In genomic region chr10:69334258-69335062, GRCh38 we compare ENCODE assay signal across 8 cellular contexts. TPM values are rescaled to one million over a fixed set of nuclear protein-coding genes. Genes with fewer than 3 reads are reported as not detected.
A peak's percentile ranks its signal among the peaks of the same experiment; 100 is the strongest.
DNase-seq lines count a peak whose midpoint lies in the region; ATAC-seq and TF ChIP-seq lines count a peak whose summit lies in the region.

No MANE protein-coding gene starts in this region.

- no peaks in the 10 kb centered on the region for H3K9me3 Mint-ChIP-seq in WTC11

- TF ChIP-seq POLR2A in GM19099 (IDR thresholded peaks at IDR 0.05; ENCODE audit: extremely low read depth, insufficient read length, low read depth), result peak; percentile 12
- no peak for TF ChIP-seq POLR2A in heart left ventricle (IDR thresholded peaks at IDR 0.05)

- DNase-seq in WTC11 (ENCODE audit: low spot score), result no peak
- no peak for DNase-seq in heart left ventricle
- DNase-seq in stimulated activated CD4-positive, alpha-beta T cell treated with anti-CD3 and anti-CD28 coated beads, Interleukin-2, amount 100 ng/mL, for 48 hours, result no peak
- no peak for DNase-seq in NCI-H1694 (lab: John Stamatoyannopoulos, UW)
- DNase-seq in cerebellar nuclear complex (lab: John Stamatoyannopoulos, UW), result no peak

- peaks cover 0 to 12% (median 0%) of the 10 kb centered on the region in 9 donors for H3K36me3 ChIP-seq in heart left ventricle

- CTCF ChIA-PET in WTC11 (lab: Charles Lee), result interaction anchor here (0.7 to 3.5 kb wide), 8 partner anchors 10 to 58 kb away, joined by 3 to 13 read pairs (median 6); no protein-coding TSS in a partner anchor

- peaks cover 4% of the 10 kb centered on the region; the same call in 1 of the 2 replicates for H3K36me3 Mint-ChIP-seq in WTC11

- WGBS in heart left ventricle, 4 donors, result 50 to 64% (median 60%) methylated on average over 17 to 19 of the region's 19 CpGs

- TF ChIP-seq CTCF in WTC11 (IDR thresholded peaks at IDR 0.05) (no peak), heart left ventricle (IDR thresholded peaks at IDR 0.05) (no peak)

- no peak overlapping the region for H3K4me3 Mint-ChIP-seq in WTC11

- H3K4me1 Mint-ChIP-seq in WTC11, result peaks cover 99% of the 10 kb centered on the region

- POLR2A ChIA-PET in WTC11 (lab: Charles Lee), result interaction anchor here (1.4 kb wide), 1 partner anchor 41 kb away, joined by 3 read pairs; no protein-coding TSS in a partner anchor

- peak overlapping the region; percentile 93 for H3K27ac Mint-ChIP-seq in WTC11

- ATAC-seq in WTC11 (no peak), heart left ventricle (peak in 3 of 4 donors; percentile 3 to 19 (median 7)), HG03521 (IDR thresholded peaks at IDR 0.05; ENCODE audit: unreplicated experiment) (no peak)

- peaks cover 45 to 99% (median 96%) of the 10 kb centered on the region in 12 donors for H3K4me1 ChIP-seq in heart left ventricle

- H3K27me3 Mint-ChIP-seq in WTC11 (ENCODE audit: low read depth), result no peaks in the 10 kb centered on the region

- H3K4me3 ChIP-seq in heart left ventricle (peak overlapping the region in 8 of 12 donors; percentile 3 to 17 (median 10)), skin epidermis (peak overlapping the region in 1 of 7 experiments; percentile 3)

- H3K27me3 ChIP-seq in heart left ventricle, result no peaks in the 10 kb centered on the region

- peak overlapping the region; percentile 48 to 90 (median 86) for H3K27ac ChIP-seq in heart left ventricle
- H3K27ac ChIP-seq in skin epidermis, result peak overlapping the region in 20 of 21 experiments; percentile 26 to 86 (median 74)

- intact Hi-C loops in heart left ventricle (cut with DNase I), result loop anchor here in 1 of 10 donors (5.0 kb wide), 1 partner anchor 43 kb away; no protein-coding TSS in a partner anchor

- H3K9me3 ChIP-seq in heart left ventricle, result no peaks in the 10 kb centered on the region

TF ChIP-seq in WTC11, 78 proteins besides CTCF, POLR2A, EP300 and RAD21 (continues in another document):
- TF ChIP-seq, protein P1, sequence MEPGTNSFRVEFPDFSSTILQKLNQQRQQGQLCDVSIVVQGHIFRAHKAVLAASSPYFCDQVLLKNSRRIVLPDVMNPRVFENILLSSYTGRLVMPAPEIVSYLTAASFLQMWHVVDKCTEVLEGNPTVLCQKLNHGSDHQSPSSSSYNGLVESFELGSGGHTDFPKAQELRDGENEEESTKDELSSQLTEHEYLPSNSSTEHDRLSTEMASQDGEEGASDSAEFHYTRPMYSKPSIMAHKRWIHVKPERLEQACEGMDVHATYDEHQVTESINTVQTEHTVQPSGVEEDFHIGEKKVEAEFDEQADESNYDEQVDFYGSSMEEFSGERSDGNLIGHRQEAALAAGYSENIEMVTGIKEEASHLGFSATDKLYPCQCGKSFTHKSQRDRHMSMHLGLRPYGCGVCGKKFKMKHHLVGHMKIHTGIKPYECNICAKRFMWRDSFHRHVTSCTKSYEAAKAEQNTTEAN (CRISPR knock-in tag; IDR thresholded peaks at IDR 0.05), result no peak
- TF ChIP-seq RORB (CRISPR knock-in tag; IDR thresholded peaks at IDR 0.05) (no peak), ELF4 (CRISPR knock-in tag; IDR thresholded peaks at IDR 0.05; ENCODE audit: low read depth) (no peak), ZNF671 (CRISPR knock-in tag; IDR thresholded peaks at IDR 0.05) (no peak), FOXP1 (CRISPR knock-in tag; IDR thresholded peaks at IDR 0.05; ENCODE audit: borderline replicate concordance) (no peak), ZNF423 (CRISPR knock-in tag; IDR thresholded peaks at IDR 0.05) (no peak), ZNF138 (CRISPR knock-in tag; conservative IDR thresholded peaks at IDR 0.05) (no peak), ATF6 (CRISPR knock-in tag; IDR thresholded peaks at IDR 0.05) (no peak), NFE2L1 (CRISPR knock-in tag; IDR thresholded peaks at IDR 0.05) (no peak), TEAD1 (CRISPR knock-in tag; IDR thresholded peaks at IDR 0.05) (no peak), NR3C1 (CRISPR knock-in tag; conservative IDR thresholded peaks at IDR 0.05; ENCODE audit: low read depth) (no peak), SMAD4 (CRISPR knock-in tag; IDR thresholded peaks at IDR 0.05) (no peak), FOXK1 (CRISPR knock-in tag; IDR thresholded peaks at IDR 0.05) (no peak)
- TF ChIP-seq, protein P2, sequence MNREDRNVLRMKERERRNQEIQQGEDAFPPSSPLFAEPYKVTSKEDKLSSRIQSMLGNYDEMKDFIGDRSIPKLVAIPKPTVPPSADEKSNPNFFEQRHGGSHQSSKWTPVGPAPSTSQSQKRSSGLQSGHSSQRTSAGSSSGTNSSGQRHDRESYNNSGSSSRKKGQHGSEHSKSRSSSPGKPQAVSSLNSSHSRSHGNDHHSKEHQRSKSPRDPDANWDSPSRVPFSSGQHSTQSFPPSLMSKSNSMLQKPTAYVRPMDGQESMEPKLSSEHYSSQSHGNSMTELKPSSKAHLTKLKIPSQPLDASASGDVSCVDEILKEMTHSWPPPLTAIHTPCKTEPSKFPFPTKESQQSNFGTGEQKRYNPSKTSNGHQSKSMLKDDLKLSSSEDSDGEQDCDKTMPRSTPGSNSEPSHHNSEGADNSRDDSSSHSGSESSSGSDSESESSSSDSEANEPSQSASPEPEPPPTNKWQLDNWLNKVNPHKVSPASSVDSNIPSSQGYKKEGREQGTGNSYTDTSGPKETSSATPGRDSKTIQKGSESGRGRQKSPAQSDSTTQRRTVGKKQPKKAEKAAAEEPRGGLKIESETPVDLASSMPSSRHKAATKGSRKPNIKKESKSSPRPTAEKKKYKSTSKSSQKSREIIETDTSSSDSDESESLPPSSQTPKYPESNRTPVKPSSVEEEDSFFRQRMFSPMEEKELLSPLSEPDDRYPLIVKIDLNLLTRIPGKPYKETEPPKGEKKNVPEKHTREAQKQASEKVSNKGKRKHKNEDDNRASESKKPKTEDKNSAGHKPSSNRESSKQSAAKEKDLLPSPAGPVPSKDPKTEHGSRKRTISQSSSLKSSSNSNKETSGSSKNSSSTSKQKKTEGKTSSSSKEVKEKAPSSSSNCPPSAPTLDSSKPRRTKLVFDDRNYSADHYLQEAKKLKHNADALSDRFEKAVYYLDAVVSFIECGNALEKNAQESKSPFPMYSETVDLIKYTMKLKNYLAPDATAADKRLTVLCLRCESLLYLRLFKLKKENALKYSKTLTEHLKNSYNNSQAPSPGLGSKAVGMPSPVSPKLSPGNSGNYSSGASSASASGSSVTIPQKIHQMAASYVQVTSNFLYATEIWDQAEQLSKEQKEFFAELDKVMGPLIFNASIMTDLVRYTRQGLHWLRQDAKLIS (CRISPR knock-in tag; IDR thresholded peaks at IDR 0.05; ENCODE audit: borderline replicate concordance), result no peak
- TF ChIP-seq, protein P3, sequence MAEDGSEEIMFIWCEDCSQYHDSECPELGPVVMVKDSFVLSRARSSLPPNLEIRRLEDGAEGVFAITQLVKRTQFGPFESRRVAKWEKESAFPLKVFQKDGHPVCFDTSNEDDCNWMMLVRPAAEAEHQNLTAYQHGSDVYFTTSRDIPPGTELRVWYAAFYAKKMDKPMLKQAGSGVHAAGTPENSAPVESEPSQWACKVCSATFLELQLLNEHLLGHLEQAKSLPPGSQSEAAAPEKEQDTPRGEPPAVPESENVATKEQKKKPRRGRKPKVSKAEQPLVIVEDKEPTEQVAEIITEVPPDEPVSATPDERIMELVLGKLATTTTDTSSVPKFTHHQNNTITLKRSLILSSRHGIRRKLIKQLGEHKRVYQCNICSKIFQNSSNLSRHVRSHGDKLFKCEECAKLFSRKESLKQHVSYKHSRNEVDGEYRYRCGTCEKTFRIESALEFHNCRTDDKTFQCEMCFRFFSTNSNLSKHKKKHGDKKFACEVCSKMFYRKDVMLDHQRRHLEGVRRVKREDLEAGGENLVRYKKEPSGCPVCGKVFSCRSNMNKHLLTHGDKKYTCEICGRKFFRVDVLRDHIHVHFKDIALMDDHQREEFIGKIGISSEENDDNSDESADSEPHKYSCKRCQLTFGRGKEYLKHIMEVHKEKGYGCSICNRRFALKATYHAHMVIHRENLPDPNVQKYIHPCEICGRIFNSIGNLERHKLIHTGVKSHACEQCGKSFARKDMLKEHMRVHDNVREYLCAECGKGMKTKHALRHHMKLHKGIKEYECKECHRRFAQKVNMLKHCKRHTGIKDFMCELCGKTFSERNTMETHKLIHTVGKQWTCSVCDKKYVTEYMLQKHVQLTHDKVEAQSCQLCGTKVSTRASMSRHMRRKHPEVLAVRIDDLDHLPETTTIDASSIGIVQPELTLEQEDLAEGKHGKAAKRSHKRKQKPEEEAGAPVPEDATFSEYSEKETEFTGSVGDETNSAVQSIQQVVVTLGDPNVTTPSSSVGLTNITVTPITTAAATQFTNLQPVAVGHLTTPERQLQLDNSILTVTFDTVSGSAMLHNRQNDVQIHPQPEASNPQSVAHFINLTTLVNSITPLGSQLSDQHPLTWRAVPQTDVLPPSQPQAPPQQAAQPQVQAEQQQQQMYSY (CRISPR knock-in tag; IDR thresholded peaks at IDR 0.05), result no peak
- TF ChIP-seq, protein P4, sequence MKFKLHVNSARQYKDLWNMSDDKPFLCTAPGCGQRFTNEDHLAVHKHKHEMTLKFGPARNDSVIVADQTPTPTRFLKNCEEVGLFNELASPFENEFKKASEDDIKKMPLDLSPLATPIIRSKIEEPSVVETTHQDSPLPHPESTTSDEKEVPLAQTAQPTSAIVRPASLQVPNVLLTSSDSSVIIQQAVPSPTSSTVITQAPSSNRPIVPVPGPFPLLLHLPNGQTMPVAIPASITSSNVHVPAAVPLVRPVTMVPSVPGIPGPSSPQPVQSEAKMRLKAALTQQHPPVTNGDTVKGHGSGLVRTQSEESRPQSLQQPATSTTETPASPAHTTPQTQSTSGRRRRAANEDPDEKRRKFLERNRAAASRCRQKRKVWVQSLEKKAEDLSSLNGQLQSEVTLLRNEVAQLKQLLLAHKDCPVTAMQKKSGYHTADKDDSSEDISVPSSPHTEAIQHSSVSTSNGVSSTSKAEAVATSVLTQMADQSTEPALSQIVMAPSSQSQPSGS (CRISPR knock-in tag; IDR thresholded peaks at IDR 0.05; ENCODE audit: borderline replicate concordance, low read depth), result no peak

RNA-seq across cellular contexts. Expression of gene HK1, which starts 56.2 kb away (rescaled TPM):
- total RNA-seq in WTC11 (2021), result 218 to 220 TPM (median 219 TPM) in 3 replicates
- total RNA-seq in heart left ventricle, result 100 to 1,000 TPM; 194 to 310 (median 227) TPM
- polyA plus RNA-seq in heart left ventricle, result 100 to 1,000 TPM in 1 of 2 donors, 10 to 100 TPM in 1; 83.0 to 284 TPM

Comparison
In these comparisons a context has a peak if more than half of its experiments do, and no peak if none do; other contexts are left out.
1. ATAC-seq: peak in heart left ventricle (3 of 4); none in WTC11 (single experiment) and HG03521 (single experiment).